ENCODE assay signal across 22 cellular contexts in the genomic region with DNA sequence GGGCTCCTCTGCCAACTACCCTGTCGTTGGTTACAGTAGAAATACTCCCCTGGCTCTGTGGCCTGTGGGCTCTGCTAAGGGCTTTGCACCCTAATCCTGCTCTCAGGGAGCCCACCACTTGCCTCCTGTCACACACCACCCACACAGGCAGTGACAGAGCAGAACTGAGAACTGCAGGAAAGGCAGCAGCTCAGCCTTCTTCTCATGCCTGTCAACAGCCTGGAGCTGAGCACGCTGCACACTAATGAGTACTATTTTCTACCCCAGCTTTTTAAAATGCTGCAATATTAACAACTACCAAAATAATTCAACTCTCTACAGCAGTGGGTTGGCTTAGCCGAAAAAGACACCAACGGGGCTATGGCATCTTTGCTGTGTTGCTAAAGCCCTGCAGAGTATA. TPM values are rescaled to one million over a fixed set of nuclear protein-coding genes. Genes with fewer than 3 reads are reported as not detected.
DNase-seq lines count a peak whose midpoint lies in the region; ATAC-seq and TF ChIP-seq lines count a peak whose summit lies in the region.
"Had no signal": no experiment of that assay in that cellular context is flagged by ENCODE, and none has a peak within 500 bp of the region (broad histone marks: within the 10 kb centered on the region; RNA-seq: fewer than 3 reads in every experiment).

No MANE protein-coding gene starts in this region.

- H3K27me3 ChIP-seq in left lung (no peaks in the 10 kb centered on the region), testis (no peaks in the 10 kb centered on the region)
- H3K27me3 ChIP-seq: BE2C, neural progenitor cell had no signal

- H3K4me1 ChIP-seq in left lung, result no peaks in the 10 kb centered on the region
- H3K4me1 ChIP-seq in testis, result no peaks in the 10 kb centered on the region
- H3K4me1 ChIP-seq: neural progenitor cell had no signal

- DNase-seq in amygdala (lab: John Stamatoyannopoulos, UW) (peak in 37 of 56 donors; percentile 6 to 76 (median 35)), left cardiac atrium (no peak), posterior cingulate gyrus (peak in 9 of 10 donors; percentile 17 to 92 (median 59)), left lung (no peak), testis (no peak)
- DNase-seq in activated CD8-positive, alpha-beta memory T cell treated with anti-CD3 and anti-CD28 coated beads, Interleukin-2, amount 50 U/mL, for 48 hours, result no peak
- DNase-seq: activated CD4-positive, alpha-beta T cell treated with anti-CD3 and anti-CD28 coated beads, Interleukin-2, amount 50 U/mL, for 48 hours; activated CD4-positive, CD25-positive, alpha-beta regulatory T cell; BE2C; effector CD4-positive, alpha-beta T cell; NCI-H446 treated with DMSO at 0.1 percent for 48 hours; SIG-M5; stimulated activated naive CD8-positive, alpha-beta T cell treated with anti-CD3 and anti-CD28 coated beads, Interleukin-15, amount 100 ng/mL, for 72 hours had no signal

- H3K9me3 ChIP-seq in left lung (no peaks in the 10 kb centered on the region), testis (no peaks in the 10 kb centered on the region)
- H3K9me3 ChIP-seq: BE2C had no signal

- no peak for TF ChIP-seq POLR2A in testis (IDR thresholded peaks at IDR 0.05)

- 59 to 72% methylated on average over 3 to 4 of the region's 4 CpGs for WGBS in testis, 2 donors

- TF ChIP-seq CTCF in C4-2B (conservative IDR thresholded peaks at IDR 0.05) (no peak), left lung (IDR thresholded peaks at IDR 0.05) (no peak), testis (IDR thresholded peaks at IDR 0.05) (no peak)

- intact Hi-C loops in left cardiac atrium (cut with DNase I) (loop anchor here in 1 of 2 donors (10.0 kb wide), 1 partner anchor 607 kb away; no protein-coding TSS in a partner anchor), posterior cingulate gyrus (cut with DNase I) (loop anchor here (10.0 kb wide), 1 partner anchor 397 kb away; no protein-coding TSS in a partner anchor), left lung (cut with DNase I) (no loop called here), testis (cut with DNase I; ENCODE audit: low total_unique reads) (no loop called here)

- H3K4me3 ChIP-seq in left lung (no peak overlapping the region), testis (no peak overlapping the region)
- H3K4me3 ChIP-seq: lung, neural progenitor cell had no signal

- peak overlapping the region; percentile 3; the same call in 1 of the 2 replicates for H3K27ac ChIP-seq in C4-2B
- no peak overlapping the region for H3K27ac ChIP-seq in left lung
- H3K27ac ChIP-seq in testis, result no peak overlapping the region
- H3K27ac ChIP-seq: neural progenitor cell had no signal

- peak; percentile 27 to 70 for ATAC-seq in left cardiac atrium
- no peak for ATAC-seq in HG02981 (IDR thresholded peaks at IDR 0.05; ENCODE audit: unreplicated experiment)
- ATAC-seq in left lung, result no peak
- ATAC-seq: activated naive CD4-positive, alpha-beta T cell treated with anti-CD3 and anti-CD28 coated beads, Interleukin-2, amount 50 U/mL, for 72 hours; stimulated activated naive CD8-positive, alpha-beta T cell treated with anti-CD3 and anti-CD28 coated beads, Interleukin-15, amount 100 ng/mL, for 72 hours had no signal

- H3K36me3 ChIP-seq in left lung (no peaks in the 10 kb centered on the region), testis (ENCODE audit: low read depth, missing control alignments) (no peaks in the 10 kb centered on the region)
- H3K36me3 ChIP-seq: BE2C, neural progenitor cell had no signal

RNA-seq across cellular contexts. Expression of gene DPT, which starts 8.4 kb away (rescaled TPM):
- total RNA-seq in left cardiac atrium (100 to 1,000 TPM; 111 to 130 TPM), left lung (10 to 100 TPM; 10.7 to 28.6 TPM), testis (1 to 10 TPM; 6.9 to 8.2 TPM)
- 78.7 TPM for polyA plus RNA-seq in testis (ENCODE audit: insufficient read depth, low read depth, low replicate concordance)
- total RNA-seq: activated naive CD4-positive, alpha-beta T cell treated with anti-CD3 and anti-CD28 coated beads, Interleukin-2, amount 50 U/mL, for 72 hours; activated T-helper 2 cell treated with anti-CD3 and anti-CD28 coated beads, Interferon-gamma antibody, Interleukin-2, Interleukin-4, amounts not matched to agents 10 μg/mL and 5 μg/mL and 100 μg/mL, durations not matched to agents 14 hours and 24 hours and 36 hours; glomerular endothelial cell; LHCN-M2 had no signal
- polyA plus RNA-seq: keratinocyte had no signal

Comparison
In these comparisons a context has a peak if more than half of its experiments do, and no peak if none do; other contexts are left out.
1. DNase-seq: peak in amygdala (37 of 56) and posterior cingulate gyrus (9 of 10); none in left cardiac atrium (single experiment), activated CD8-positive, alpha-beta memory T cell treated with anti-CD3 and anti-CD28 coated beads, Interleukin-2, amount 50 U/mL, for 48 hours (single experiment), left lung (0 of 2) and testis (single experiment).
2. ATAC-seq: peak in left cardiac atrium (2 of 2); none in HG02981 (single experiment) and left lung (single experiment).